ENCODE assay signal across 1 cellular context in genomic region chr18:61651145-61651879, GRCh38.
TF ChIP-seq lines count a peak whose summit lies in the region.

No MANE protein-coding gene starts in this region.

TF ChIP-seq in GM23338, 12 proteins besides CTCF, POLR2A, EP300 and RAD21 (continued from another document):
- TF ChIP-seq REST (IDR thresholded peaks at IDR 0.05; ENCODE audit: unreplicated experiment) = no peak
- no peak for TF ChIP-seq ZNF462 (CRISPR knock-in tag; IDR thresholded peaks at IDR 0.05)
